ENCODE assay signal across 10 cellular contexts in genomic region chr3:189630667-189631372, GRCh38. TPM values are rescaled to one million over a fixed set of nuclear protein-coding genes. Genes with fewer than 3 reads are reported as not detected.
DNase-seq lines count a peak whose midpoint lies in the region; ATAC-seq, FAIRE-seq and TF ChIP-seq lines count a peak whose summit lies in the region.
"Had no signal": no experiment of that assay in that cellular context is flagged by ENCODE, and none has a peak within 500 bp of the region (broad histone marks: within the 10 kb centered on the region; RNA-seq: fewer than 3 reads in every experiment).

No MANE protein-coding gene starts in this region.

- no peak overlapping the region for H3K4me3 Mint-ChIP-seq in progenitor cell of endocrine pancreas (ENCODE audit: low read depth)

- H3K27me3 Mint-ChIP-seq in progenitor cell of endocrine pancreas, result no peaks in the 10 kb centered on the region

- WGBS in right cardiac atrium, result 45% methylated on average over 9 of the region's 9 CpGs

- H3K36me3 ChIP-seq in GM06990 (ENCODE audit: control insufficient read depth, insufficient read depth, low read length), result no peaks in the 10 kb centered on the region; the same call in 1 of the 2 replicates
- no peaks in the 10 kb centered on the region for H3K36me3 ChIP-seq in MG63
- H3K36me3 ChIP-seq: thoracic aorta had no signal

- peak overlapping the region; percentile 66 for H3K4me3 ChIP-seq in GM06990 (replicated peaks; ENCODE audit: low read depth, low read length)
- peak overlapping the region; percentile 34 for H3K4me3 ChIP-seq in MG63
- H3K4me3 ChIP-seq in right cardiac atrium (ENCODE audit: low read length), result peak overlapping the region; percentile 66
- H3K4me3 ChIP-seq: thoracic aorta had no signal

- intact Hi-C loops in right cardiac atrium (cut with DNase I), result no loop called here

- FAIRE-seq in frontal cortex (lab: Jason Lieb, UNC), result no peak
- FAIRE-seq: keratinocyte had no signal

- H3K9me3 ChIP-seq in MG63, result no peaks in the 10 kb centered on the region
- no peaks in the 10 kb centered on the region for H3K9me3 ChIP-seq in right cardiac atrium (ENCODE audit: control insufficient read depth, low read length)
- H3K9me3 ChIP-seq: thoracic aorta had no signal

- TF ChIP-seq CTCF in GM06990 (IDR thresholded peaks at IDR 0.05; ENCODE audit: insufficient read depth, low read length, poor library complexity, severe bottlenecking), result no peak
- no peak for TF ChIP-seq CTCF in progenitor cell of endocrine pancreas (IDR thresholded peaks at IDR 0.05; ENCODE audit: unreplicated experiment)

- ATAC-seq in GM21529 (IDR thresholded peaks at IDR 0.05; ENCODE audit: unreplicated experiment), result peak; percentile 67
- ATAC-seq in right cardiac atrium, result no peak

- H3K27ac ChIP-seq in right cardiac atrium (ENCODE audit: low read length), result peak overlapping the region; percentile 30
- H3K27ac ChIP-seq: thoracic aorta had no signal

- H3K4me1 ChIP-seq in right cardiac atrium (ENCODE audit: control insufficient read depth, insufficient read depth, low read length), result no peaks in the 10 kb centered on the region

- H3K36me3 Mint-ChIP-seq in progenitor cell of endocrine pancreas (ENCODE audit: insufficient read depth), result no peaks in the 10 kb centered on the region

- DNase-seq in GM06990 (ENCODE audit: extremely low read depth, insufficient read length) (peak; percentile 41), MG63 (peak; percentile 51), right cardiac atrium (no peak), frontal cortex (ENCODE audit: low spot score in 2 of 2) (no peak), progenitor cell of endocrine pancreas (ENCODE audit: low spot score, unreplicated experiment) (no peak), HuH-7 (ENCODE audit: low spot score) (no peak), DMS 273 (lab: John Stamatoyannopoulos, UW; ENCODE audit: unreplicated experiment) (no peak)

- H3K9me3 Mint-ChIP-seq in progenitor cell of endocrine pancreas (ENCODE audit: low read depth), result no peaks in the 10 kb centered on the region

- no peak overlapping the region for H3K27ac Mint-ChIP-seq in progenitor cell of endocrine pancreas

- no peaks in the 10 kb centered on the region for H3K27me3 ChIP-seq in GM06990 (replicated peaks; ENCODE audit: control insufficient read depth, insufficient read depth, low read length)
- no peaks in the 10 kb centered on the region for H3K27me3 ChIP-seq in MG63
- H3K27me3 ChIP-seq in right cardiac atrium (ENCODE audit: control insufficient read depth, insufficient read depth), result no peaks in the 10 kb centered on the region

- H3K4me1 Mint-ChIP-seq in progenitor cell of endocrine pancreas (ENCODE audit: low read depth), result no peaks in the 10 kb centered on the region

RNA-seq across cellular contexts. Expression of gene TP63, which starts 0.4 kb away (rescaled TPM):
- total RNA-seq in MG63 (2014; rRNA removed; shearing (Covaris generic); ENCODE audit: low replicate concordance), result 1.1 and 6.5 TPM in 2 replicates
- total RNA-seq in right cardiac atrium (under 1 TPM; 0.31 to 0.71 (median 0.57) TPM), frontal cortex (0.41 TPM), progenitor cell of endocrine pancreas (0.72 and 1.6 TPM in 2 replicates)
- polyA plus RNA-seq in right cardiac atrium, result 0.25 TPM

Comparison
In these comparisons a context has a peak if more than half of its experiments do, and no peak if none do; other contexts are left out.
1. DNase-seq: peak in GM06990 (single experiment) and MG63 (single experiment); none in right cardiac atrium (0 of 3), frontal cortex (0 of 2), progenitor cell of endocrine pancreas (single experiment), HuH-7 (single experiment) and DMS 273 (single experiment).
2. Peak in every context shown above with its lines, with median percentiles within 50 percentile points of each other: H3K4me3 ChIP-seq.